12 cellular contexts compared by ENCODE assay signal in the genomic region with DNA sequence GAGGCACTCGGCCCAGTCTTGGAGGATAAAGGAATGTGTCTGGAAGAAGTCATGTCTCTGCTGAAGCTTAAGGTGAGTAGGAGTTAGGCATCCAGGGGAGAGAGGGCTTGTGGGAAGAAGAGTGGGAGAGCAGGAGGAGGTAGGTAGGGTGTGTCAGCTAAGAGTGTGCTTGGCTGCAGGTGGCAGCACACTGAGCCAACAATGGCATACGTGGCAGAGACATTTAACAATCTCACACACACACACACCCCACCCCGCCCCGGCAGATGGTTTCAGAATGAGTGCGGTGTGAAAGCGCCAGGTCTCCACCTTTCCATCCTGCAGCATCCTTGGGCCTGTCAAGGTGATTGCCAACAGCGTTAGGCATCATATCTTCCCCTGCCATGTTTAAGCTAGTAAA. TPM values are rescaled to one million over a fixed set of nuclear protein-coding genes. Genes with fewer than 3 reads are reported as not detected.
DNase-seq lines count a peak whose midpoint lies in the region; ATAC-seq lines count a peak whose summit lies in the region.
"Had no signal": no experiment of that assay in that cellular context is flagged by ENCODE, and none has a peak within 500 bp of the region (broad histone marks: within the 10 kb centered on the region; RNA-seq: fewer than 3 reads in every experiment).

No MANE protein-coding gene starts in this region.

- no peaks in the 10 kb centered on the region for H3K36me3 Mint-ChIP-seq in activated naive CD8-positive, alpha-beta T cell treated with anti-CD3 and anti-CD28 coated beads for 36 hours

- ATAC-seq in HG03175 (IDR thresholded peaks at IDR 0.05; ENCODE audit: unreplicated experiment) (peak; percentile 49), HG03097 (IDR thresholded peaks at IDR 0.05; ENCODE audit: low FRiP score, unreplicated experiment) (no peak), HG03469 (IDR thresholded peaks at IDR 0.05; ENCODE audit: unreplicated experiment) (no peak)

- H3K9me3 Mint-ChIP-seq in activated naive CD8-positive, alpha-beta T cell treated with anti-CD3 and anti-CD28 coated beads for 36 hours = no peaks in the 10 kb centered on the region

- peaks cover 9% of the 10 kb centered on the region for H3K4me1 Mint-ChIP-seq in activated naive CD8-positive, alpha-beta T cell treated with anti-CD3 and anti-CD28 coated beads for 36 hours

- H3K4me3 Mint-ChIP-seq in activated naive CD8-positive, alpha-beta T cell treated with anti-CD3 and anti-CD28 coated beads for 36 hours = no peak overlapping the region

- DNase-seq in NCI-H510A treated with DMSO at 0.1 percent for 48 hours (lab: John Stamatoyannopoulos, UW) = peak; percentile 8
- no peak for DNase-seq in NCI-H510A (lab: John Stamatoyannopoulos, UW)
- peak; percentile 59 for DNase-seq in activated naive CD8-positive, alpha-beta T cell treated with anti-CD3 and anti-CD28 coated beads for 36 hours
- peak; percentile 26 to 55 for DNase-seq in stimulated activated CD4-positive, alpha-beta T cell treated with anti-CD3 and anti-CD28 coated beads, Interleukin-2, amount 100 ng/mL, for 24 hours
- DNase-seq in NCI-H345 treated with DMSO at 0.1 percent for 48 hours (lab: John Stamatoyannopoulos, UW; ENCODE audit: unreplicated experiment) = no peak
- DNase-seq: ACHN; effector CD8-positive, alpha-beta T cell; NCI-H774 had no signal

- no peak overlapping the region for H3K27ac Mint-ChIP-seq in activated naive CD8-positive, alpha-beta T cell treated with anti-CD3 and anti-CD28 coated beads for 36 hours

- H3K27me3 Mint-ChIP-seq in activated naive CD8-positive, alpha-beta T cell treated with anti-CD3 and anti-CD28 coated beads for 36 hours = no peaks in the 10 kb centered on the region

RNA-seq across cellular contexts. Expression of a gene that starts 11.2 kb away (rescaled TPM):
- total RNA-seq in activated naive CD8-positive, alpha-beta T cell treated with anti-CD3 and anti-CD28 coated beads for 36 hours = 10 to 100 TPM; 55.0 to 55.9 TPM

RNA-seq across cellular contexts. Expression of a gene that starts 41.9 kb away (rescaled TPM):
- total RNA-seq in activated naive CD8-positive, alpha-beta T cell treated with anti-CD3 and anti-CD28 coated beads for 36 hours = not detected
- total RNA-seq: urinary bladder had no signal

Comparison
In these comparisons a context has a peak if more than half of its experiments do, and no peak if none do; other contexts are left out.
1. DNase-seq: peak in NCI-H510A treated with DMSO at 0.1 percent for 48 hours (single experiment), activated naive CD8-positive, alpha-beta T cell treated with anti-CD3 and anti-CD28 coated beads for 36 hours (single experiment) and stimulated activated CD4-positive, alpha-beta T cell treated with anti-CD3 and anti-CD28 coated beads, Interleukin-2, amount 100 ng/mL, for 24 hours (2 of 2); none in NCI-H510A (single experiment) and NCI-H345 treated with DMSO at 0.1 percent for 48 hours (single experiment).